ENCODE assay signal across 22 cellular contexts in genomic region chr1:156560585-156561163, GRCh38. TPM values are rescaled to one million over a fixed set of nuclear protein-coding genes. Genes with fewer than 3 reads are reported as not detected.
"Had no signal": no experiment of that assay in that cellular context is flagged by ENCODE, and none has a peak within 500 bp of the region (broad histone marks: within the 10 kb centered on the region; RNA-seq: fewer than 3 reads in every experiment).

No MANE protein-coding gene starts in this region.

- H3K27ac Mint-ChIP-seq: naive thymus-derived CD4-positive, alpha-beta T cell; WTC11 had no signal

- ATAC-seq: activated naive CD4-positive, alpha-beta T cell treated with anti-CD3 and anti-CD28 coated beads, Interleukin-2, amount 50 U/mL, for 72 hours; activated T-helper 17 cell treated with anti-CD3 and anti-CD28 coated beads, Interleukin-2, amount 50 U/mL, for 72 hours; left colon; naive thymus-derived CD4-positive, alpha-beta T cell; stimulated activated naive CD8-positive, alpha-beta T cell treated with anti-CD3 and anti-CD28 coated beads, Interleukin-15, Interleukin-2, amounts not matched to agents 100 U/mL and 50 U/mL, for 24 hours; WTC11 had no signal

- H3K4me3 ChIP-seq: ascending aorta, dorsolateral prefrontal cortex, lung, thyroid gland had no signal

- DNase-seq: activated T-cell treated with anti-CD3 and anti-CD28 coated beads, Interleukin-2, amount 50 U/mL, for 1 hour; brain microvascular endothelial cell; central memory CD4-positive, alpha-beta T cell; dorsolateral prefrontal cortex; left colon; naive thymus-derived CD4-positive, alpha-beta T cell; retina; stimulated activated CD4-positive, alpha-beta T cell treated with anti-CD3 and anti-CD28 coated beads, Interleukin-4, amount 100 ng/mL, for 4 hours; stimulated activated naive CD8-positive, alpha-beta T cell treated with anti-CD3 and anti-CD28 coated beads, Interleukin-15, Interleukin-2, amounts not matched to agents 100 U/mL and 50 U/mL, for 24 hours; substantia nigra; T-helper 1 cell; thyroid gland had no signal

- H3K27me3 ChIP-seq: ascending aorta, brain microvascular endothelial cell, dorsolateral prefrontal cortex, thyroid gland had no signal

- H3K4me1 Mint-ChIP-seq: activated T-helper 17 cell treated with anti-CD3 and anti-CD28 coated beads, Interleukin-2, amount 50 U/mL, for 72 hours; WTC11 had no signal

- H3K9me3 Mint-ChIP-seq: activated naive CD4-positive, alpha-beta T cell treated with anti-CD3 and anti-CD28 coated beads, Interleukin-2, amount 50 U/mL, for 72 hours; activated T-helper 17 cell treated with anti-CD3 and anti-CD28 coated beads, Interleukin-2, amount 50 U/mL, for 72 hours; naive thymus-derived CD4-positive, alpha-beta T cell; WTC11 had no signal

- H3K36me3 ChIP-seq: ascending aorta, brain microvascular endothelial cell, thyroid gland had no signal

- H3K27ac ChIP-seq: ascending aorta, brain microvascular endothelial cell, dorsolateral prefrontal cortex, thyroid gland had no signal

- H3K27me3 Mint-ChIP-seq: activated T-helper 17 cell treated with anti-CD3 and anti-CD28 coated beads, Interleukin-2, amount 50 U/mL, for 72 hours; naive thymus-derived CD4-positive, alpha-beta T cell had no signal

- H3K4me1 ChIP-seq: ascending aorta, thyroid gland had no signal

- H3K9me3 ChIP-seq: ascending aorta, thyroid gland had no signal

- H3K4me3 Mint-ChIP-seq: activated T-helper 17 cell treated with anti-CD3 and anti-CD28 coated beads, Interleukin-2, amount 50 U/mL, for 72 hours; naive thymus-derived CD4-positive, alpha-beta T cell; WTC11 had no signal

RNA-seq across cellular contexts. Expression of gene IQGAP3, which starts 11.7 kb away (rescaled TPM):
- total RNA-seq: ascending aorta had no signal
- polyA plus RNA-seq: naive thymus-derived CD4-positive, alpha-beta T cell had no signal

RNA-seq across cellular contexts. Expression of gene TTC24, which starts 18.8 kb away (rescaled TPM):
- total RNA-seq: ascending aorta, fibroblast of villous mesenchyme, osteoblast, posterior vena cava, urinary bladder had no signal
- polyA plus RNA-seq: keratinocyte had no signal

RNA-seq across cellular contexts. Expression of gene HAPLN2, which starts 58.5 kb away (rescaled TPM):
- total RNA-seq: fibroblast of villous mesenchyme; left colon; naive thymus-derived CD4-positive, alpha-beta T cell; osteoblast; urinary bladder had no signal
- polyA plus RNA-seq: keratinocyte; naive thymus-derived CD4-positive, alpha-beta T cell had no signal
